Comparison of ENCODE assay signal across 27 cellular contexts in genomic region chr7:107396081-107396480, GRCh38.
DNase-seq lines count a peak whose midpoint lies in the region; ATAC-seq, FAIRE-seq and TF ChIP-seq lines count a peak whose summit lies in the region.
"Had no signal": no experiment of that assay in that cellular context is flagged by ENCODE, and none has a peak within 500 bp of the region (broad histone marks: within the 10 kb centered on the region; RNA-seq: fewer than 3 reads in every experiment).

No MANE protein-coding gene starts in this region.

- no peak overlapping the region for H2AFZ ChIP-seq in astrocyte (ENCODE audit: low read depth, low read length)

- peaks cover 11% of the 10 kb centered on the region for H3K36me3 Mint-ChIP-seq in HFFc6 (ENCODE audit: low read depth)
- H3K36me3 Mint-ChIP-seq in astrocyte (ENCODE audit: low read depth, unreplicated experiment), result peaks cover 3% of the 10 kb centered on the region
- peaks cover 9% of the 10 kb centered on the region for H3K36me3 Mint-ChIP-seq in activated T-helper 17 cell treated with anti-CD3 and anti-CD28 coated beads, Interleukin-2, amount 50 U/mL, for 72 hours (ENCODE audit: low read depth)
- peaks cover 9 to 32% of the 10 kb centered on the region in 2 donors for H3K36me3 Mint-ChIP-seq in stimulated activated naive B cell treated with anti-CD40 and anti-IgM and Interleukin-4, amounts not matched to agents 10 μg/mL and 1 μg/mL and 100 μg/mL, for 72 hours

- H3K4me1 ChIP-seq in astrocyte (ENCODE audit: insufficient read depth, low read length), result peaks cover 3% of the 10 kb centered on the region
- H3K4me1 ChIP-seq: BLaER1 had no signal

- no peaks in the 10 kb centered on the region for H3K27me3 ChIP-seq in astrocyte (ENCODE audit: insufficient read depth, low read length)
- H3K27me3 ChIP-seq: BE2C, BLaER1 had no signal

- peaks cover 49% of the 10 kb centered on the region for H3K4me1 Mint-ChIP-seq in HFFc6 (ENCODE audit: low read depth)
- H3K4me1 Mint-ChIP-seq in astrocyte (ENCODE audit: low read depth, unreplicated experiment), result peaks cover 9% of the 10 kb centered on the region
- no peaks in the 10 kb centered on the region for H3K4me1 Mint-ChIP-seq in activated T-helper 17 cell treated with anti-CD3 and anti-CD28 coated beads, Interleukin-2, amount 50 U/mL, for 72 hours
- no peaks in the 10 kb centered on the region for H3K4me1 Mint-ChIP-seq in stimulated activated naive B cell treated with anti-CD40 and anti-IgM and Interleukin-4, amounts not matched to agents 10 μg/mL and 1 μg/mL and 100 μg/mL, for 72 hours

- H3K79me2 ChIP-seq in astrocyte (ENCODE audit: insufficient read depth, low read length), result no peaks in the 10 kb centered on the region

- ATAC-seq in activated T-helper 17 cell treated with anti-CD3 and anti-CD28 coated beads, Interleukin-2, amount 50 U/mL, for 72 hours (replicated peaks), result no peak
- no peak for ATAC-seq in GM21515 (IDR thresholded peaks at IDR 0.05; ENCODE audit: unreplicated experiment)
- ATAC-seq in stimulated activated naive B cell treated with anti-CD40 and anti-IgM and Interleukin-4, amounts not matched to agents 10 μg/mL and 1 μg/mL and 100 μg/mL, for 72 hours (replicated peaks), result no peak
- ATAC-seq: GM12878 had no signal

- H3K9me3 ChIP-seq in astrocyte (ENCODE audit: insufficient read depth, low read depth, low read length), result no peaks in the 10 kb centered on the region
- H3K9me3 ChIP-seq: BE2C, BLaER1 had no signal

- H3K4me3 Mint-ChIP-seq in HFFc6 (no peak overlapping the region), astrocyte (ENCODE audit: unreplicated experiment) (no peak overlapping the region)
- no peak overlapping the region for H3K4me3 Mint-ChIP-seq in activated T-helper 17 cell treated with anti-CD3 and anti-CD28 coated beads, Interleukin-2, amount 50 U/mL, for 72 hours
- no peak overlapping the region for H3K4me3 Mint-ChIP-seq in stimulated activated naive B cell treated with anti-CD40 and anti-IgM and Interleukin-4, amounts not matched to agents 10 μg/mL and 1 μg/mL and 100 μg/mL, for 72 hours
- H3K4me3 Mint-ChIP-seq: CD14-positive monocyte; CD4-positive, alpha-beta memory T cell; CD4-positive, CD25-positive, alpha-beta regulatory T cell; CD8-positive, alpha-beta memory T cell had no signal

- H3K27ac ChIP-seq in astrocyte (ENCODE audit: low read depth, low read length), result no peak overlapping the region
- H3K27ac ChIP-seq: BLaER1 had no signal

- no peak for DNase-seq in HFFc6
- DNase-seq in SK-N-DZ (ENCODE audit: low spot score), result peak; percentile 62
- no peak for DNase-seq in astrocyte (ENCODE audit: low read depth)
- DNase-seq in stimulated activated naive B cell treated with anti-CD40 and anti-IgM and Interleukin-4, amounts not matched to agents 10 μg/mL and 1 μg/mL and 100 μg/mL, for 72 hours, result no peak
- DNase-seq: 8988T; ACHN; BE2C; C1 segment of cervical spinal cord; CD4-positive, alpha-beta memory T cell; CD4-positive, CD25-positive, alpha-beta regulatory T cell; CD8-positive, alpha-beta memory T cell; COR-L47; DMS 273 treated with DMSO at 0.1 percent for 48 hours; DMS153; DMS53; DMS79; DND-41; EL; GDM1 had no signal

- no peak overlapping the region for H3K9ac ChIP-seq in astrocyte (ENCODE audit: low read length)
- H3K9ac ChIP-seq: BLaER1 had no signal

- no peaks in the 10 kb centered on the region for H3K9me3 Mint-ChIP-seq in HFFc6
- H3K9me3 Mint-ChIP-seq in astrocyte (ENCODE audit: unreplicated experiment), result no peaks in the 10 kb centered on the region
- no peaks in the 10 kb centered on the region for H3K9me3 Mint-ChIP-seq in activated T-helper 17 cell treated with anti-CD3 and anti-CD28 coated beads, Interleukin-2, amount 50 U/mL, for 72 hours
- peaks cover 0 to 4% of the 10 kb centered on the region in 2 donors for H3K9me3 Mint-ChIP-seq in stimulated activated naive B cell treated with anti-CD40 and anti-IgM and Interleukin-4, amounts not matched to agents 10 μg/mL and 1 μg/mL and 100 μg/mL, for 72 hours
- H3K9me3 Mint-ChIP-seq: CD4-positive, alpha-beta memory T cell; CD8-positive, alpha-beta memory T cell had no signal

- TF ChIP-seq CTCF in HFFc6 (IDR thresholded peaks at IDR 0.05) (no peak), astrocyte (IDR thresholded peaks at IDR 0.05; ENCODE audit: insufficient read depth, low read depth, low read length) (no peak)

- H3K4me2 ChIP-seq in astrocyte (ENCODE audit: low read length), result no peak overlapping the region
- H3K4me2 ChIP-seq: BLaER1 had no signal

- peak overlapping the region; percentile 60; the same call in 1 of the 2 replicates for H3K27ac Mint-ChIP-seq in HFFc6
- H3K27ac Mint-ChIP-seq in astrocyte (ENCODE audit: unreplicated experiment), result no peak overlapping the region
- no peak overlapping the region for H3K27ac Mint-ChIP-seq in activated T-helper 17 cell treated with anti-CD3 and anti-CD28 coated beads, Interleukin-2, amount 50 U/mL, for 72 hours
- H3K27ac Mint-ChIP-seq in stimulated activated naive B cell treated with anti-CD40 and anti-IgM and Interleukin-4, amounts not matched to agents 10 μg/mL and 1 μg/mL and 100 μg/mL, for 72 hours, result no peak overlapping the region
- H3K27ac Mint-ChIP-seq: CD14-positive monocyte; CD4-positive, alpha-beta memory T cell; CD4-positive, CD25-positive, alpha-beta regulatory T cell; CD8-positive, alpha-beta memory T cell had no signal

- H3K4me3 ChIP-seq in astrocyte (ENCODE audit: insufficient read depth, low read depth, low read length), result no peak overlapping the region
- H3K4me3 ChIP-seq: BLaER1, GM12878 had no signal

- H3K27me3 Mint-ChIP-seq in HFFc6 (ENCODE audit: insufficient read depth), result no peaks in the 10 kb centered on the region
- H3K27me3 Mint-ChIP-seq in astrocyte (ENCODE audit: low read depth, unreplicated experiment), result no peaks in the 10 kb centered on the region
- H3K27me3 Mint-ChIP-seq in activated T-helper 17 cell treated with anti-CD3 and anti-CD28 coated beads, Interleukin-2, amount 50 U/mL, for 72 hours, result no peaks in the 10 kb centered on the region
- no peaks in the 10 kb centered on the region for H3K27me3 Mint-ChIP-seq in stimulated activated naive B cell treated with anti-CD40 and anti-IgM and Interleukin-4, amounts not matched to agents 10 μg/mL and 1 μg/mL and 100 μg/mL, for 72 hours
- H3K27me3 Mint-ChIP-seq: CD4-positive, alpha-beta memory T cell; CD4-positive, CD25-positive, alpha-beta regulatory T cell; CD8-positive, alpha-beta memory T cell had no signal

- no peaks in the 10 kb centered on the region for H3K36me3 ChIP-seq in astrocyte (ENCODE audit: insufficient read depth, low read length)
- H3K36me3 ChIP-seq: BE2C had no signal

- FAIRE-seq in astrocyte (lab: Jason Lieb, UNC) (peak; percentile 5), endometrium (lab: Jason Lieb, UNC) (peak; percentile 21)
- FAIRE-seq: GM12878, GM12892, GM18507 had no signal

- H4K20me1 ChIP-seq in astrocyte (ENCODE audit: insufficient read depth, low read length), result no peaks in the 10 kb centered on the region
- H4K20me1 ChIP-seq: BLaER1 had no signal
